In the genomic region with DNA sequence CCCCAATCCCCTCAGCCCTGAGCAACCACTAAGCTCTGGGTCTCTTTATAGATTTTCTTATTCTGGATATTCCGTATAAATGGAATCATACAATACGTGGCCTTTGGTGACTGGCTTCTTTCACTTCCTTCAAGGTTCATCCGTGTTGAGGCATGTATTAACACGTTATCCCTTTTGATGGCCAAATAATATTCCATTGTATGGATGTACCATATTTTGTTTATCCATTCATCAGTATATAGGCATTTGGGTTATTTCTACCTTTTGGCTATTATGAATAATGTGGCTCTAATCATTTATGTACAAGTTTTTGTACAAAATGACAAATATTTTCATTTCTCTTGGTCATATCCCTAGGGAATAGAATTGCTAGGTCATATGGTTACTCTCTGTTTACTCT, we compare ENCODE assay signal across 11 cellular contexts.
"Had no signal": no experiment of that assay in that cellular context is flagged by ENCODE, and none has a peak within 500 bp of the region (broad histone marks: within the 10 kb centered on the region; RNA-seq: fewer than 3 reads in every experiment).

No MANE protein-coding gene starts in this region.

- FAIRE-seq: H1, H54 had no signal

- H3K27ac ChIP-seq: GM23248 had no signal

- ATAC-seq: GM23338, HCT116 had no signal

- H2AFZ ChIP-seq: GM23248, GM23338 had no signal

- DNase-seq: GM23248, GOT3, H7, H9, HCEC 1CT, HFFc6 had no signal

- H3K4me1 ChIP-seq: HAP-1 had no signal

- H3K9me3 ChIP-seq: HAP-1 had no signal

- H3K36me3 ChIP-seq: HAP-1 had no signal

- H3K4me3 ChIP-seq: GM23248, GM23338, HAP-1 had no signal

- H3K9ac ChIP-seq: GM23248 had no signal

- H3K4me2 ChIP-seq: GM23338 had no signal
